In genomic region chr7:149147072-149147729, GRCh38 we compare ENCODE assay signal across 1 cellular context.
TF ChIP-seq lines count a peak whose summit lies in the region.

A gene with protein sequence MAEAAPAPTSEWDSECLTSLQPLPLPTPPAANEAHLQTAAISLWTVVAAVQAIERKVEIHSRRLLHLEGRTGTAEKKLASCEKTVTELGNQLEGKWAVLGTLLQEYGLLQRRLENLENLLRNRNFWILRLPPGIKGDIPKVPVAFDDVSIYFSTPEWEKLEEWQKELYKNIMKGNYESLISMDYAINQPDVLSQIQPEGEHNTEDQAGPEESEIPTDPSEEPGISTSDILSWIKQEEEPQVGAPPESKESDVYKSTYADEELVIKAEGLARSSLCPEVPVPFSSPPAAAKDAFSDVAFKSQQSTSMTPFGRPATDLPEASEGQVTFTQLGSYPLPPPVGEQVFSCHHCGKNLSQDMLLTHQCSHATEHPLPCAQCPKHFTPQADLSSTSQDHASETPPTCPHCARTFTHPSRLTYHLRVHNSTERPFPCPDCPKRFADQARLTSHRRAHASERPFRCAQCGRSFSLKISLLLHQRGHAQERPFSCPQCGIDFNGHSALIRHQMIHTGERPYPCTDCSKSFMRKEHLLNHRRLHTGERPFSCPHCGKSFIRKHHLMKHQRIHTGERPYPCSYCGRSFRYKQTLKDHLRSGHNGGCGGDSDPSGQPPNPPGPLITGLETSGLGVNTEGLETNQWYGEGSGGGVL (plus strand): TSS chr7:149147453. CDS start chr7:149147743, 290 bp downstream.

TF ChIP-seq in HepG2, 621 proteins besides CTCF, POLR2A, EP300 and RAD21 (continued from another document):
- TF ChIP-seq BRF2 (CRISPR knock-in tag; IDR thresholded peaks at IDR 0.05) (no peak), ZNF616 (CRISPR knock-in tag; IDR thresholded peaks at IDR 0.05; ENCODE audit: low read depth) (0 out of 2 replicates have a peak, but pooled peaks have one; percentile 46), FIP1L1 (IDR thresholded peaks at IDR 0.05; ENCODE audit: borderline replicate concordance, insufficient read depth, low read depth, low read length) (no peak), ZNF790 (CRISPR knock-in tag; IDR thresholded peaks at IDR 0.05; ENCODE audit: borderline replicate concordance) (no peak), SMARCE1 (IDR thresholded peaks at IDR 0.05; ENCODE audit: borderline replicate concordance) (no peak), ZNF740 (CRISPR knock-in tag; IDR thresholded peaks at IDR 0.05) (0 out of 2 replicates have a peak, but pooled peaks have one; percentile 16), ZNF224 (CRISPR knock-in tag; IDR thresholded peaks at IDR 0.05) (0 out of 2 replicates have a peak, but pooled peaks have one; percentile 50), SKI (IDR thresholded peaks at IDR 0.05; ENCODE audit: partially characterized antibody) (peak; percentile 71), ZNF552 (CRISPR knock-in tag; IDR thresholded peaks at IDR 0.05; ENCODE audit: borderline replicate concordance) (no peak), ZMYM4 (CRISPR knock-in tag; IDR thresholded peaks at IDR 0.05) (peak; percentile 77)
- TF ChIP-seq, protein P1, sequence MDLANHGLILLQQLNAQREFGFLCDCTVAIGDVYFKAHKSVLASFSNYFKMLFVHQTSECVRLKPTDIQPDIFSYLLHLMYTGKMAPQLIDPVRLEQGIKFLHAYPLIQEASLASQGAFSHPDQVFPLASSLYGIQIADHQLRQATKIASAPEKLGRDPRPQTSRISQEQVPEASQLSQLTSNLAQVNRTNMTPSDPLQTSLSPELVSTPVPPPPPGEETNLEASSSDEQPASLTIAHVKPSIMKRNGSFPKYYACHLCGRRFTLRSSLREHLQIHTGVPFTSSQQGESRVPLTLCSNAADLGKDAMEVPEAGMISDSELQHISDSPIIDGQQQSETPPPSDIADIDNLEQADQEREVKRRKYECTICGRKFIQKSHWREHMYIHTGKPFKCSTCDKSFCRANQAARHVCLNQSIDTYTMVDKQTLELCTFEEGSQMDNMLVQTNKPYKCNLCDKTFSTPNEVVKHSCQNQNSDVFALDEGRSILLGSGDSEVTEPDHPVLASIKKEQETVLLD (CRISPR knock-in tag; IDR thresholded peaks at IDR 0.05; ENCODE audit: low read depth): peak; percentile 91
- TF ChIP-seq, protein P2, sequence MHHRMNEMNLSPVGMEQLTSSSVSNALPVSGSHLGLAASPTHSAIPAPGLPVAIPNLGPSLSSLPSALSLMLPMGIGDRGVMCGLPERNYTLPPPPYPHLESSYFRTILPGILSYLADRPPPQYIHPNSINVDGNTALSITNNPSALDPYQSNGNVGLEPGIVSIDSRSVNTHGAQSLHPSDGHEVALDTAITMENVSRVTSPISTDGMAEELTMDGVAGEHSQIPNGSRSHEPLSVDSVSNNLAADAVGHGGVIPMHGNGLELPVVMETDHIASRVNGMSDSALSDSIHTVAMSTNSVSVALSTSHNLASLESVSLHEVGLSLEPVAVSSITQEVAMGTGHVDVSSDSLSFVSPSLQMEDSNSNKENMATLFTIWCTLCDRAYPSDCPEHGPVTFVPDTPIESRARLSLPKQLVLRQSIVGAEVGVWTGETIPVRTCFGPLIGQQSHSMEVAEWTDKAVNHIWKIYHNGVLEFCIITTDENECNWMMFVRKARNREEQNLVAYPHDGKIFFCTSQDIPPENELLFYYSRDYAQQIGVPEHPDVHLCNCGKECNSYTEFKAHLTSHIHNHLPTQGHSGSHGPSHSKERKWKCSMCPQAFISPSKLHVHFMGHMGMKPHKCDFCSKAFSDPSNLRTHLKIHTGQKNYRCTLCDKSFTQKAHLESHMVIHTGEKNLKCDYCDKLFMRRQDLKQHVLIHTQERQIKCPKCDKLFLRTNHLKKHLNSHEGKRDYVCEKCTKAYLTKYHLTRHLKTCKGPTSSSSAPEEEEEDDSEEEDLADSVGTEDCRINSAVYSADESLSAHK (CRISPR knock-in tag; IDR thresholded peaks at IDR 0.05; ENCODE audit: borderline replicate concordance): no peak
- TF ChIP-seq, protein P3, sequence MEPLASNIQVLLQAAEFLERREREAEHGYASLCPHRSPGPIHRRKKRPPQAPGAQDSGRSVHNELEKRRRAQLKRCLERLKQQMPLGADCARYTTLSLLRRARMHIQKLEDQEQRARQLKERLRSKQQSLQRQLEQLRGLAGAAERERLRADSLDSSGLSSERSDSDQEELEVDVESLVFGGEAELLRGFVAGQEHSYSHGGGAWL (CRISPR knock-in tag; IDR thresholded peaks at IDR 0.05): 0 out of 2 replicates have a peak, but pooled peaks have one; percentile 17
- TF ChIP-seq, protein P4, sequence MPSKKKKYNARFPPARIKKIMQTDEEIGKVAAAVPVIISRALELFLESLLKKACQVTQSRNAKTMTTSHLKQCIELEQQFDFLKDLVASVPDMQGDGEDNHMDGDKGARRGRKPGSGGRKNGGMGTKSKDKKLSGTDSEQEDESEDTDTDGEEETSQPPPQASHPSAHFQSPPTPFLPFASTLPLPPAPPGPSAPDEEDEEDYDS (CRISPR knock-in tag; IDR thresholded peaks at IDR 0.05): peak; percentile 36; the same call in 1 of the 2 replicates
TF ChIP-seq in HepG2: peak in this region for 116.
